ENCODE assay signal across 1 cellular context in the genomic region with DNA sequence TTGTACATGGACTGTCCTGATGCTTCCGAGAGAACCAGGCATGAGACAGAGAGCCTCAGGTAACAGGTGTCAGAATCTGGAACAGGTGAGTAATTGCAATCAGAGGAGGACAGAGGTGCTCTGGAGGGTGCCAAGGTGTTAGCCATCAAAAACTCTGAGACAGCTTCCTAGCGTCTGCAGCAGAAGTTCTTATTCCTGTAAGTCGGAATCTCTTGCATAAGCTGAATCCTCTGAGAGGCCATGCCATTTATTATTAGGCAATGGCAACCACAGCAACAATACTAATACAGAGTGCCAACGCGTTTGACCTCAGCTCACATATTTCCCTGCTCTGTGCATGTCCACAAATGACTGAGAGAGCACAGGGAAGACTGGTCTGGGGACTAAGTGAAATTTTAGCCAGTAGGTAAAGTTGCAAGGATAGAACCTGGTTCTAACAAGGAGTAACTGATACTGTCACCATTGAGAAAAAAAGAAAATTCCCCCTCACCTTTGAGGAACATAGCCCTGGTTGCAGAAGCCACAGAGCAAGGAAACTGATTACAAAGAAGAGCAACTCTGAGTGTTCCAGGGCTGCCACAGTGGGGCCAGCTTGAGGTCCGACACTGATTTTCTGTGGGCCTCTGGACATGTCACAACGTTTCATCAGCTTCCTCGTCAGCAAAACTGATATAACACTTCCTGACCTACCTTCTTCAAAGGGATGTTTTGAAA.
TF ChIP-seq lines count a peak whose summit lies in the region.

No MANE protein-coding gene starts in this region.

TF ChIP-seq in HepG2, 621 proteins besides CTCF, POLR2A, EP300 and RAD21 (continued from another document and continues in another):
- TF ChIP-seq, protein P1, sequence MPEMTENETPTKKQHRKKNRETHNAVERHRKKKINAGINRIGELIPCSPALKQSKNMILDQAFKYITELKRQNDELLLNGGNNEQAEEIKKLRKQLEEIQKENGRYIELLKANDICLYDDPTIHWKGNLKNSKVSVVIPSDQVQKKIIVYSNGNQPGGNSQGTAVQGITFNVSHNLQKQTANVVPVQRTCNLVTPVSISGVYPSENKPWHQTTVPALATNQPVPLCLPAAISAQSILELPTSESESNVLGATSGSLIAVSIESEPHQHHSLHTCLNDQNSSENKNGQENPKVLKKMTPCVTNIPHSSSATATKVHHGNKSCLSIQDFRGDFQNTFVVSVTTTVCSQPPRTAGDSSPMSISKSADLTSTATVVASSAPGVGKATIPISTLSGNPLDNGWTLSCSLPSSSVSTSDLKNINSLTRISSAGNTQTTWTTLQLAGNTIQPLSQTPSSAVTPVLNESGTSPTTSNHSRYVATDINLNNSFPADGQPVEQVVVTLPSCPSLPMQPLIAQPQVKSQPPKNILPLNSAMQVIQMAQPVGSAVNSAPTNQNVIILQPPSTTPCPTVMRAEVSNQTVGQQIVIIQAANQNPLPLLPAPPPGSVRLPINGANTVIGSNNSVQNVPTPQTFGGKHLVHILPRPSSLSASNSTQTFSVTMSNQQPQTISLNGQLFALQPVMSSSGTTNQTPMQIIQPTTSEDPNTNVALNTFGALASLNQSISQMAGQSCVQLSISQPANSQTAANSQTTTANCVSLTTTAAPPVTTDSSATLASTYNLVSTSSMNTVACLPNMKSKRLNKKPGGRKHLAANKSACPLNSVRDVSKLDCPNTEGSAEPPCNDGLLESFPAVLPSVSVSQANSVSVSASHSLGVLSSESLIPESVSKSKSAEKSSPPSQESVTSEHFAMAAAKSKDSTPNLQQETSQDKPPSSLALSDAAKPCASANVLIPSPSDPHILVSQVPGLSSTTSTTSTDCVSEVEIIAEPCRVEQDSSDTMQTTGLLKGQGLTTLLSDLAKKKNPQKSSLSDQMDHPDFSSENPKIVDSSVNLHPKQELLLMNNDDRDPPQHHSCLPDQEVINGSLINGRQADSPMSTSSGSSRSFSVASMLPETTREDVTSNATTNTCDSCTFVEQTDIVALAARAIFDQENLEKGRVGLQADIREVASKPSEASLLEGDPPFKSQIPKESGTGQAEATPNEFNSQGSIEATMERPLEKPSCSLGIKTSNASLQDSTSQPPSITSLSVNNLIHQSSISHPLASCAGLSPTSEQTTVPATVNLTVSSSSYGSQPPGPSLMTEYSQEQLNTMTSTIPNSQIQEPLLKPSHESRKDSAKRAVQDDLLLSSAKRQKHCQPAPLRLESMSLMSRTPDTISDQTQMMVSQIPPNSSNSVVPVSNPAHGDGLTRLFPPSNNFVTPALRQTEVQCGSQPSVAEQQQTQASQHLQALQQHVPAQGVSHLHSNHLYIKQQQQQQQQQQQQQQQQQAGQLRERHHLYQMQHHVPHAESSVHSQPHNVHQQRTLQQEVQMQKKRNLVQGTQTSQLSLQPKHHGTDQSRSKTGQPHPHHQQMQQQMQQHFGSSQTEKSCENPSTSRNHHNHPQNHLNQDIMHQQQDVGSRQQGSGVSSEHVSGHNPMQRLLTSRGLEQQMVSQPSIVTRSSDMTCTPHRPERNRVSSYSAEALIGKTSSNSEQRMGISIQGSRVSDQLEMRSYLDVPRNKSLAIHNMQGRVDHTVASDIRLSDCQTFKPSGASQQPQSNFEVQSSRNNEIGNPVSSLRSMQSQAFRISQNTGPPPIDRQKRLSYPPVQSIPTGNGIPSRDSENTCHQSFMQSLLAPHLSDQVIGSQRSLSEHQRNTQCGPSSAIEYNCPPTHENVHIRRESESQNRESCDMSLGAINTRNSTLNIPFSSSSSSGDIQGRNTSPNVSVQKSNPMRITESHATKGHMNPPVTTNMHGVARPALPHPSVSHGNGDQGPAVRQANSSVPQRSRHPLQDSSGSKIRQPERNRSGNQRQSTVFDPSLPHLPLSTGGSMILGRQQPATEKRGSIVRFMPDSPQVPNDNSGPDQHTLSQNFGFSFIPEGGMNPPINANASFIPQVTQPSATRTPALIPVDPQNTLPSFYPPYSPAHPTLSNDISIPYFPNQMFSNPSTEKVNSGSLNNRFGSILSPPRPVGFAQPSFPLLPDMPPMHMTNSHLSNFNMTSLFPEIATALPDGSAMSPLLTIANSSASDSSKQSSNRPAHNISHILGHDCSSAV (CRISPR knock-in tag; IDR thresholded peaks at IDR 0.05; ENCODE audit: borderline replicate concordance) = no peak
- TF ChIP-seq MTF1 (CRISPR knock-in tag; IDR thresholded peaks at IDR 0.05) (no peak), RFX5 (IDR thresholded peaks at IDR 0.05; ENCODE audit: low read depth, low read length) (no peak), GZF1 (CRISPR knock-in tag; IDR thresholded peaks at IDR 0.05) (no peak), ZSCAN31 (CRISPR knock-in tag; IDR thresholded peaks at IDR 0.05; ENCODE audit: low read depth) (no peak), ZC3H4 (CRISPR knock-in tag; IDR thresholded peaks at IDR 0.05; ENCODE audit: borderline replicate concordance) (peak; percentile 35; the same call in 1 of the 2 replicates), XRCC5 (optimal IDR thresholded peaks at IDR 0.05; ENCODE audit: low read length) (no peak), KAT8 (CRISPR knock-in tag; IDR thresholded peaks at IDR 0.05) (peak; percentile 72; the same call in 1 of the 2 replicates), ZNF841 (CRISPR knock-in tag; IDR thresholded peaks at IDR 0.05; ENCODE audit: borderline replicate concordance) (no peak), GTF3A (CRISPR knock-in tag; conservative IDR thresholded peaks at IDR 0.05) (no peak), NFKBIZ (CRISPR knock-in tag; IDR thresholded peaks at IDR 0.05) (peak; percentile 39; the same call in 1 of the 2 replicates), RXRA (CRISPR knock-in tag; IDR thresholded peaks at IDR 0.05) (no peak), ZNF460 (CRISPR knock-in tag; IDR thresholded peaks at IDR 0.05; ENCODE audit: borderline replicate concordance) (no peak), ZNF557 (CRISPR knock-in tag; IDR thresholded peaks at IDR 0.05) (no peak), ARNT (IDR thresholded peaks at IDR 0.05) (no peak), ZNF180 (CRISPR knock-in tag; IDR thresholded peaks at IDR 0.05; ENCODE audit: borderline replicate concordance, low read depth) (no peak), PCBP2 (optimal IDR thresholded peaks at IDR 0.05; ENCODE audit: low read depth, low read length, poor library complexity, severe bottlenecking) (no peak), FOSL1 (CRISPR knock-in tag; IDR thresholded peaks at IDR 0.05; ENCODE audit: borderline replicate concordance) (no peak), HNRNPLL (IDR thresholded peaks at IDR 0.05; ENCODE audit: low read depth, low read length, poor library complexity, severe bottlenecking) (no peak), ZNF230 (CRISPR knock-in tag; IDR thresholded peaks at IDR 0.05) (no peak), GPN1 (CRISPR knock-in tag; IDR thresholded peaks at IDR 0.05; ENCODE audit: borderline replicate concordance) (no peak), NCOR1 (IDR thresholded peaks at IDR 0.05; ENCODE audit: borderline replicate concordance, low read length) (peak; percentile 2; the same call in 1 of the 2 replicates), SETDB1 (CRISPR knock-in tag; IDR thresholded peaks at IDR 0.05; ENCODE audit: borderline replicate concordance) (no peak), ZNF891 (CRISPR knock-in tag; IDR thresholded peaks at IDR 0.05) (no peak), ZNF552 (CRISPR knock-in tag; IDR thresholded peaks at IDR 0.05; ENCODE audit: borderline replicate concordance) (no peak), JUN (CRISPR knock-in tag; IDR thresholded peaks at IDR 0.05) (no peak), RAD51 (IDR thresholded peaks at IDR 0.05; ENCODE audit: borderline replicate concordance) (no peak)
- TF ChIP-seq, protein P2, sequence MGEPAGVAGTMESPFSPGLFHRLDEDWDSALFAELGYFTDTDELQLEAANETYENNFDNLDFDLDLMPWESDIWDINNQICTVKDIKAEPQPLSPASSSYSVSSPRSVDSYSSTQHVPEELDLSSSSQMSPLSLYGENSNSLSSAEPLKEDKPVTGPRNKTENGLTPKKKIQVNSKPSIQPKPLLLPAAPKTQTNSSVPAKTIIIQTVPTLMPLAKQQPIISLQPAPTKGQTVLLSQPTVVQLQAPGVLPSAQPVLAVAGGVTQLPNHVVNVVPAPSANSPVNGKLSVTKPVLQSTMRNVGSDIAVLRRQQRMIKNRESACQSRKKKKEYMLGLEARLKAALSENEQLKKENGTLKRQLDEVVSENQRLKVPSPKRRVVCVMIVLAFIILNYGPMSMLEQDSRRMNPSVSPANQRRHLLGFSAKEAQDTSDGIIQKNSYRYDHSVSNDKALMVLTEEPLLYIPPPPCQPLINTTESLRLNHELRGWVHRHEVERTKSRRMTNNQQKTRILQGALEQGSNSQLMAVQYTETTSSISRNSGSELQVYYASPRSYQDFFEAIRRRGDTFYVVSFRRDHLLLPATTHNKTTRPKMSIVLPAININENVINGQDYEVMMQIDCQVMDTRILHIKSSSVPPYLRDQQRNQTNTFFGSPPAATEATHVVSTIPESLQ (CRISPR knock-in tag; conservative IDR thresholded peaks at IDR 0.05) = no peak
- TF ChIP-seq, protein P3, sequence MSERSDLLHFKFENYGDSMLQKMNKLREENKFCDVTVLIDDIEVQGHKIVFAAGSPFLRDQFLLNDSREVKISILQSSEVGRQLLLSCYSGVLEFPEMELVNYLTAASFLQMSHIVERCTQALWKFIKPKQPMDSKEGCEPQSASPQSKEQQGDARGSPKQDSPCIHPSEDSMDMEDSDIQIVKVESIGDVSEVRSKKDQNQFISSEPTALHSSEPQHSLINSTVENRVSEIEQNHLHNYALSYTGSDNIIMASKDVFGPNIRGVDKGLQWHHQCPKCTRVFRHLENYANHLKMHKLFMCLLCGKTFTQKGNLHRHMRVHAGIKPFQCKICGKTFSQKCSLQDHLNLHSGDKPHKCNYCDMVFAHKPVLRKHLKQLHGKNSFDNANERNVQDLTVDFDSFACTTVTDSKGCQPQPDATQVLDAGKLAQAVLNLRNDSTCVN (CRISPR knock-in tag; IDR thresholded peaks at IDR 0.05; ENCODE audit: borderline replicate concordance) = no peak
- TF ChIP-seq, protein P4, sequence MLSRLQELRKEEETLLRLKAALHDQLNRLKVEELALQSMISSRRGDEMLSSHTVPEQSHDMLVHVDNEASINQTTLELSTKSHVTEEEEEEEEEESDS (CRISPR knock-in tag; IDR thresholded peaks at IDR 0.05; ENCODE audit: borderline replicate concordance) = no peak
- TF ChIP-seq, protein P5, sequence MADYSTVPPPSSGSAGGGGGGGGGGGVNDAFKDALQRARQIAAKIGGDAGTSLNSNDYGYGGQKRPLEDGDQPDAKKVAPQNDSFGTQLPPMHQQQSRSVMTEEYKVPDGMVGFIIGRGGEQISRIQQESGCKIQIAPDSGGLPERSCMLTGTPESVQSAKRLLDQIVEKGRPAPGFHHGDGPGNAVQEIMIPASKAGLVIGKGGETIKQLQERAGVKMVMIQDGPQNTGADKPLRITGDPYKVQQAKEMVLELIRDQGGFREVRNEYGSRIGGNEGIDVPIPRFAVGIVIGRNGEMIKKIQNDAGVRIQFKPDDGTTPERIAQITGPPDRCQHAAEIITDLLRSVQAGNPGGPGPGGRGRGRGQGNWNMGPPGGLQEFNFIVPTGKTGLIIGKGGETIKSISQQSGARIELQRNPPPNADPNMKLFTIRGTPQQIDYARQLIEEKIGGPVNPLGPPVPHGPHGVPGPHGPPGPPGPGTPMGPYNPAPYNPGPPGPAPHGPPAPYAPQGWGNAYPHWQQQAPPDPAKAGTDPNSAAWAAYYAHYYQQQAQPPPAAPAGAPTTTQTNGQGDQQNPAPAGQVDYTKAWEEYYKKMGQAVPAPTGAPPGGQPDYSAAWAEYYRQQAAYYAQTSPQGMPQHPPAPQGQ (CRISPR knock-in tag; IDR thresholded peaks at IDR 0.05; ENCODE audit: borderline replicate concordance) = no peak
- TF ChIP-seq, protein P6, sequence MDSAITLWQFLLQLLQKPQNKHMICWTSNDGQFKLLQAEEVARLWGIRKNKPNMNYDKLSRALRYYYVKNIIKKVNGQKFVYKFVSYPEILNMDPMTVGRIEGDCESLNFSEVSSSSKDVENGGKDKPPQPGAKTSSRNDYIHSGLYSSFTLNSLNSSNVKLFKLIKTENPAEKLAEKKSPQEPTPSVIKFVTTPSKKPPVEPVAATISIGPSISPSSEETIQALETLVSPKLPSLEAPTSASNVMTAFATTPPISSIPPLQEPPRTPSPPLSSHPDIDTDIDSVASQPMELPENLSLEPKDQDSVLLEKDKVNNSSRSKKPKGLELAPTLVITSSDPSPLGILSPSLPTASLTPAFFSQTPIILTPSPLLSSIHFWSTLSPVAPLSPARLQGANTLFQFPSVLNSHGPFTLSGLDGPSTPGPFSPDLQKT (CRISPR knock-in tag; IDR thresholded peaks at IDR 0.05; ENCODE audit: borderline replicate concordance) = no peak
- TF ChIP-seq, protein P7, sequence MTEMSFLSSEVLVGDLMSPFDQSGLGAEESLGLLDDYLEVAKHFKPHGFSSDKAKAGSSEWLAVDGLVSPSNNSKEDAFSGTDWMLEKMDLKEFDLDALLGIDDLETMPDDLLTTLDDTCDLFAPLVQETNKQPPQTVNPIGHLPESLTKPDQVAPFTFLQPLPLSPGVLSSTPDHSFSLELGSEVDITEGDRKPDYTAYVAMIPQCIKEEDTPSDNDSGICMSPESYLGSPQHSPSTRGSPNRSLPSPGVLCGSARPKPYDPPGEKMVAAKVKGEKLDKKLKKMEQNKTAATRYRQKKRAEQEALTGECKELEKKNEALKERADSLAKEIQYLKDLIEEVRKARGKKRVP (CRISPR knock-in tag; IDR thresholded peaks at IDR 0.05) = peak; percentile 93 to 99
- TF ChIP-seq, protein P8, sequence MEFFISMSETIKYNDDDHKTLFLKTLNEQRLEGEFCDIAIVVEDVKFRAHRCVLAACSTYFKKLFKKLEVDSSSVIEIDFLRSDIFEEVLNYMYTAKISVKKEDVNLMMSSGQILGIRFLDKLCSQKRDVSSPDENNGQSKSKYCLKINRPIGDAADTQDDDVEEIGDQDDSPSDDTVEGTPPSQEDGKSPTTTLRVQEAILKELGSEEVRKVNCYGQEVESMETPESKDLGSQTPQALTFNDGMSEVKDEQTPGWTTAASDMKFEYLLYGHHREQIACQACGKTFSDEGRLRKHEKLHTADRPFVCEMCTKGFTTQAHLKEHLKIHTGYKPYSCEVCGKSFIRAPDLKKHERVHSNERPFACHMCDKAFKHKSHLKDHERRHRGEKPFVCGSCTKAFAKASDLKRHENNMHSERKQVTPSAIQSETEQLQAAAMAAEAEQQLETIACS (CRISPR knock-in tag; IDR thresholded peaks at IDR 0.05) = no peak
- TF ChIP-seq, protein P9, sequence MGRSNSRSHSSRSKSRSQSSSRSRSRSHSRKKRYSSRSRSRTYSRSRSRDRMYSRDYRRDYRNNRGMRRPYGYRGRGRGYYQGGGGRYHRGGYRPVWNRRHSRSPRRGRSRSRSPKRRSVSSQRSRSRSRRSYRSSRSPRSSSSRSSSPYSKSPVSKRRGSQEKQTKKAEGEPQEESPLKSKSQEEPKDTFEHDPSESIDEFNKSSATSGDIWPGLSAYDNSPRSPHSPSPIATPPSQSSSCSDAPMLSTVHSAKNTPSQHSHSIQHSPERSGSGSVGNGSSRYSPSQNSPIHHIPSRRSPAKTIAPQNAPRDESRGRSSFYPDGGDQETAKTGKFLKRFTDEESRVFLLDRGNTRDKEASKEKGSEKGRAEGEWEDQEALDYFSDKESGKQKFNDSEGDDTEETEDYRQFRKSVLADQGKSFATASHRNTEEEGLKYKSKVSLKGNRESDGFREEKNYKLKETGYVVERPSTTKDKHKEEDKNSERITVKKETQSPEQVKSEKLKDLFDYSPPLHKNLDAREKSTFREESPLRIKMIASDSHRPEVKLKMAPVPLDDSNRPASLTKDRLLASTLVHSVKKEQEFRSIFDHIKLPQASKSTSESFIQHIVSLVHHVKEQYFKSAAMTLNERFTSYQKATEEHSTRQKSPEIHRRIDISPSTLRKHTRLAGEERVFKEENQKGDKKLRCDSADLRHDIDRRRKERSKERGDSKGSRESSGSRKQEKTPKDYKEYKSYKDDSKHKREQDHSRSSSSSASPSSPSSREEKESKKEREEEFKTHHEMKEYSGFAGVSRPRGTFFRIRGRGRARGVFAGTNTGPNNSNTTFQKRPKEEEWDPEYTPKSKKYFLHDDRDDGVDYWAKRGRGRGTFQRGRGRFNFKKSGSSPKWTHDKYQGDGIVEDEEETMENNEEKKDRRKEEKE (IDR thresholded peaks at IDR 0.05) = no peak
